Comparison of ENCODE assay signal across 1 cellular context in genomic region chr2:168346725-168347477, GRCh38.
TF ChIP-seq lines count a peak whose summit lies in the region.

No MANE protein-coding gene starts in this region.

TF ChIP-seq in WTC11, 78 proteins besides CTCF, POLR2A, EP300 and RAD21 (continued from another document):
- TF ChIP-seq MXD4 (CRISPR knock-in tag; IDR thresholded peaks at IDR 0.05; ENCODE audit: borderline replicate concordance) = no peak
